Comparison of ENCODE assay signal across 1 cellular context in genomic region chrX:154398668-154399526, GRCh38.
A peak's percentile ranks its signal among the peaks of the same experiment; 100 is the strongest.
TF ChIP-seq lines count a peak whose summit lies in the region.

No MANE protein-coding gene starts in this region.

TF ChIP-seq in HepG2, 621 proteins besides CTCF, POLR2A, EP300 and RAD21 (continued from another document and continues in another):
- TF ChIP-seq RERE (CRISPR knock-in tag; IDR thresholded peaks at IDR 0.05; ENCODE audit: low read depth) (no peak), CREM (IDR thresholded peaks at IDR 0.05) (no peak), CREM (CRISPR knock-in tag; IDR thresholded peaks at IDR 0.05) (no peak), ZC3H4 (CRISPR knock-in tag; IDR thresholded peaks at IDR 0.05; ENCODE audit: borderline replicate concordance) (no peak), SRSF1 (optimal IDR thresholded peaks at IDR 0.05; ENCODE audit: low read depth, low read length) (no peak), MXD4 (CRISPR knock-in tag; IDR thresholded peaks at IDR 0.05) (0 out of 2 replicates have a peak, but pooled peaks have one; percentile 2), KMT2B (CRISPR knock-in tag; IDR thresholded peaks at IDR 0.05) (no peak), HDAC1 (CRISPR knock-in tag; IDR thresholded peaks at IDR 0.05) (no peak; the same call in 1 of the 2 replicates), SYNCRIP (IDR thresholded peaks at IDR 0.05; ENCODE audit: insufficient read depth, low read depth, low read length) (no peak), JUNB (CRISPR knock-in tag; IDR thresholded peaks at IDR 0.05; ENCODE audit: borderline replicate concordance) (no peak), JARID2 (CRISPR knock-in tag; IDR thresholded peaks at IDR 0.05; ENCODE audit: insufficient replicate concordance) (no peak), KAT7 (CRISPR knock-in tag; IDR thresholded peaks at IDR 0.05; ENCODE audit: borderline replicate concordance) (no peak), ZNF205 (CRISPR knock-in tag; IDR thresholded peaks at IDR 0.05) (0 out of 2 replicates have a peak, but pooled peaks have one; percentile 4), MYC (CRISPR knock-in tag; IDR thresholded peaks at IDR 0.05; ENCODE audit: borderline replicate concordance) (peak; percentile 82), ELF3 (CRISPR knock-in tag; IDR thresholded peaks at IDR 0.05) (peak; percentile 34; the same call in 1 of the 2 replicates), ZNF280D (CRISPR knock-in tag; IDR thresholded peaks at IDR 0.05) (no peak), ESRRA (CRISPR knock-in tag; IDR thresholded peaks at IDR 0.05; ENCODE audit: low read depth) (no peak), SAP130 (CRISPR knock-in tag; IDR thresholded peaks at IDR 0.05; ENCODE audit: low read depth) (0 out of 2 replicates have a peak, but pooled peaks have one; percentile 34), KMT2A (CRISPR knock-in tag; IDR thresholded peaks at IDR 0.05) (no peak), DRAP1 (CRISPR knock-in tag; IDR thresholded peaks at IDR 0.05) (no peak), ZNF350 (CRISPR knock-in tag; IDR thresholded peaks at IDR 0.05; ENCODE audit: borderline replicate concordance, low read depth) (no peak), ZNF282 (IDR thresholded peaks at IDR 0.05; ENCODE audit: partially characterized antibody) (no peak), ZSCAN30 (CRISPR knock-in tag; IDR thresholded peaks at IDR 0.05) (peak; percentile 62; the same call in 1 of the 2 replicates), CSRNP2 (CRISPR knock-in tag; conservative IDR thresholded peaks at IDR 0.05; ENCODE audit: low read depth) (no peak), HNRNPLL (IDR thresholded peaks at IDR 0.05; ENCODE audit: low read depth, low read length, poor library complexity, severe bottlenecking) (no peak), CHD2 (IDR thresholded peaks at IDR 0.05; ENCODE audit: low read depth, low read length) (no peak), AGO2 (optimal IDR thresholded peaks at IDR 0.05; ENCODE audit: low read depth, low read length) (peak; percentile 91), GLI4 (CRISPR knock-in tag; IDR thresholded peaks at IDR 0.05; ENCODE audit: borderline replicate concordance) (no peak), CEBPB (IDR thresholded peaks at IDR 0.05; ENCODE audit: borderline replicate concordance, low read depth, low read length) (no peak)
- TF ChIP-seq, protein P1, sequence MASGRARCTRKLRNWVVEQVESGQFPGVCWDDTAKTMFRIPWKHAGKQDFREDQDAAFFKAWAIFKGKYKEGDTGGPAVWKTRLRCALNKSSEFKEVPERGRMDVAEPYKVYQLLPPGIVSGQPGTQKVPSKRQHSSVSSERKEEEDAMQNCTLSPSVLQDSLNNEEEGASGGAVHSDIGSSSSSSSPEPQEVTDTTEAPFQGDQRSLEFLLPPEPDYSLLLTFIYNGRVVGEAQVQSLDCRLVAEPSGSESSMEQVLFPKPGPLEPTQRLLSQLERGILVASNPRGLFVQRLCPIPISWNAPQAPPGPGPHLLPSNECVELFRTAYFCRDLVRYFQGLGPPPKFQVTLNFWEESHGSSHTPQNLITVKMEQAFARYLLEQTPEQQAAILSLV (CRISPR knock-in tag; IDR thresholded peaks at IDR 0.05; ENCODE audit: borderline replicate concordance) = no peak
- TF ChIP-seq, protein P2, sequence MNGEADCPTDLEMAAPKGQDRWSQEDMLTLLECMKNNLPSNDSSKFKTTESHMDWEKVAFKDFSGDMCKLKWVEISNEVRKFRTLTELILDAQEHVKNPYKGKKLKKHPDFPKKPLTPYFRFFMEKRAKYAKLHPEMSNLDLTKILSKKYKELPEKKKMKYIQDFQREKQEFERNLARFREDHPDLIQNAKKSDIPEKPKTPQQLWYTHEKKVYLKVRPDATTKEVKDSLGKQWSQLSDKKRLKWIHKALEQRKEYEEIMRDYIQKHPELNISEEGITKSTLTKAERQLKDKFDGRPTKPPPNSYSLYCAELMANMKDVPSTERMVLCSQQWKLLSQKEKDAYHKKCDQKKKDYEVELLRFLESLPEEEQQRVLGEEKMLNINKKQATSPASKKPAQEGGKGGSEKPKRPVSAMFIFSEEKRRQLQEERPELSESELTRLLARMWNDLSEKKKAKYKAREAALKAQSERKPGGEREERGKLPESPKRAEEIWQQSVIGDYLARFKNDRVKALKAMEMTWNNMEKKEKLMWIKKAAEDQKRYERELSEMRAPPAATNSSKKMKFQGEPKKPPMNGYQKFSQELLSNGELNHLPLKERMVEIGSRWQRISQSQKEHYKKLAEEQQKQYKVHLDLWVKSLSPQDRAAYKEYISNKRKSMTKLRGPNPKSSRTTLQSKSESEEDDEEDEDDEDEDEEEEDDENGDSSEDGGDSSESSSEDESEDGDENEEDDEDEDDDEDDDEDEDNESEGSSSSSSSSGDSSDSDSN (CRISPR knock-in tag; IDR thresholded peaks at IDR 0.05) = no peak
- TF ChIP-seq, protein P3, sequence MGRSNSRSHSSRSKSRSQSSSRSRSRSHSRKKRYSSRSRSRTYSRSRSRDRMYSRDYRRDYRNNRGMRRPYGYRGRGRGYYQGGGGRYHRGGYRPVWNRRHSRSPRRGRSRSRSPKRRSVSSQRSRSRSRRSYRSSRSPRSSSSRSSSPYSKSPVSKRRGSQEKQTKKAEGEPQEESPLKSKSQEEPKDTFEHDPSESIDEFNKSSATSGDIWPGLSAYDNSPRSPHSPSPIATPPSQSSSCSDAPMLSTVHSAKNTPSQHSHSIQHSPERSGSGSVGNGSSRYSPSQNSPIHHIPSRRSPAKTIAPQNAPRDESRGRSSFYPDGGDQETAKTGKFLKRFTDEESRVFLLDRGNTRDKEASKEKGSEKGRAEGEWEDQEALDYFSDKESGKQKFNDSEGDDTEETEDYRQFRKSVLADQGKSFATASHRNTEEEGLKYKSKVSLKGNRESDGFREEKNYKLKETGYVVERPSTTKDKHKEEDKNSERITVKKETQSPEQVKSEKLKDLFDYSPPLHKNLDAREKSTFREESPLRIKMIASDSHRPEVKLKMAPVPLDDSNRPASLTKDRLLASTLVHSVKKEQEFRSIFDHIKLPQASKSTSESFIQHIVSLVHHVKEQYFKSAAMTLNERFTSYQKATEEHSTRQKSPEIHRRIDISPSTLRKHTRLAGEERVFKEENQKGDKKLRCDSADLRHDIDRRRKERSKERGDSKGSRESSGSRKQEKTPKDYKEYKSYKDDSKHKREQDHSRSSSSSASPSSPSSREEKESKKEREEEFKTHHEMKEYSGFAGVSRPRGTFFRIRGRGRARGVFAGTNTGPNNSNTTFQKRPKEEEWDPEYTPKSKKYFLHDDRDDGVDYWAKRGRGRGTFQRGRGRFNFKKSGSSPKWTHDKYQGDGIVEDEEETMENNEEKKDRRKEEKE (IDR thresholded peaks at IDR 0.05) = no peak
- TF ChIP-seq, protein P4, sequence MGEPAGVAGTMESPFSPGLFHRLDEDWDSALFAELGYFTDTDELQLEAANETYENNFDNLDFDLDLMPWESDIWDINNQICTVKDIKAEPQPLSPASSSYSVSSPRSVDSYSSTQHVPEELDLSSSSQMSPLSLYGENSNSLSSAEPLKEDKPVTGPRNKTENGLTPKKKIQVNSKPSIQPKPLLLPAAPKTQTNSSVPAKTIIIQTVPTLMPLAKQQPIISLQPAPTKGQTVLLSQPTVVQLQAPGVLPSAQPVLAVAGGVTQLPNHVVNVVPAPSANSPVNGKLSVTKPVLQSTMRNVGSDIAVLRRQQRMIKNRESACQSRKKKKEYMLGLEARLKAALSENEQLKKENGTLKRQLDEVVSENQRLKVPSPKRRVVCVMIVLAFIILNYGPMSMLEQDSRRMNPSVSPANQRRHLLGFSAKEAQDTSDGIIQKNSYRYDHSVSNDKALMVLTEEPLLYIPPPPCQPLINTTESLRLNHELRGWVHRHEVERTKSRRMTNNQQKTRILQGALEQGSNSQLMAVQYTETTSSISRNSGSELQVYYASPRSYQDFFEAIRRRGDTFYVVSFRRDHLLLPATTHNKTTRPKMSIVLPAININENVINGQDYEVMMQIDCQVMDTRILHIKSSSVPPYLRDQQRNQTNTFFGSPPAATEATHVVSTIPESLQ (CRISPR knock-in tag; conservative IDR thresholded peaks at IDR 0.05) = no peak
- TF ChIP-seq, protein P5, sequence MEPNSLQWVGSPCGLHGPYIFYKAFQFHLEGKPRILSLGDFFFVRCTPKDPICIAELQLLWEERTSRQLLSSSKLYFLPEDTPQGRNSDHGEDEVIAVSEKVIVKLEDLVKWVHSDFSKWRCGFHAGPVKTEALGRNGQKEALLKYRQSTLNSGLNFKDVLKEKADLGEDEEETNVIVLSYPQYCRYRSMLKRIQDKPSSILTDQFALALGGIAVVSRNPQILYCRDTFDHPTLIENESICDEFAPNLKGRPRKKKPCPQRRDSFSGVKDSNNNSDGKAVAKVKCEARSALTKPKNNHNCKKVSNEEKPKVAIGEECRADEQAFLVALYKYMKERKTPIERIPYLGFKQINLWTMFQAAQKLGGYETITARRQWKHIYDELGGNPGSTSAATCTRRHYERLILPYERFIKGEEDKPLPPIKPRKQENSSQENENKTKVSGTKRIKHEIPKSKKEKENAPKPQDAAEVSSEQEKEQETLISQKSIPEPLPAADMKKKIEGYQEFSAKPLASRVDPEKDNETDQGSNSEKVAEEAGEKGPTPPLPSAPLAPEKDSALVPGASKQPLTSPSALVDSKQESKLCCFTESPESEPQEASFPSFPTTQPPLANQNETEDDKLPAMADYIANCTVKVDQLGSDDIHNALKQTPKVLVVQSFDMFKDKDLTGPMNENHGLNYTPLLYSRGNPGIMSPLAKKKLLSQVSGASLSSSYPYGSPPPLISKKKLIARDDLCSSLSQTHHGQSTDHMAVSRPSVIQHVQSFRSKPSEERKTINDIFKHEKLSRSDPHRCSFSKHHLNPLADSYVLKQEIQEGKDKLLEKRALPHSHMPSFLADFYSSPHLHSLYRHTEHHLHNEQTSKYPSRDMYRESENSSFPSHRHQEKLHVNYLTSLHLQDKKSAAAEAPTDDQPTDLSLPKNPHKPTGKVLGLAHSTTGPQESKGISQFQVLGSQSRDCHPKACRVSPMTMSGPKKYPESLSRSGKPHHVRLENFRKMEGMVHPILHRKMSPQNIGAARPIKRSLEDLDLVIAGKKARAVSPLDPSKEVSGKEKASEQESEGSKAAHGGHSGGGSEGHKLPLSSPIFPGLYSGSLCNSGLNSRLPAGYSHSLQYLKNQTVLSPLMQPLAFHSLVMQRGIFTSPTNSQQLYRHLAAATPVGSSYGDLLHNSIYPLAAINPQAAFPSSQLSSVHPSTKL (CRISPR knock-in tag; IDR thresholded peaks at IDR 0.05) = no peak
